Comparison of ENCODE assay signal across 21 cellular contexts in the genomic region with DNA sequence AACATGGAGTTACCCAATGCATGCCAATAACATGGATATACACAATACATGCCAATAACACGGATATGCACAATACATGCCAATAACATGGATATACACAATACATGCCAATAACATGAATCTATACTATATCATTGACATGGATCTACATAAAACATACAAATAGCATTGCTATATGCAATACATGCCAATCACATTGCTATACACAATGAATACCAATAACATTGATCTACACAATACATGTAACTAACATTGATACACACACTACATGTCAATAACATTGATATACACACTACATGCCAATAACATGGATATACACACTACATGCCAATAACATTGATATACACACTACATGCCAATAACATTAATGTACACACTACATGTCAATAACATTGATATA. TPM values are rescaled to one million over a fixed set of nuclear protein-coding genes. Genes with fewer than 3 reads are reported as not detected.
DNase-seq lines count a peak whose midpoint lies in the region; ATAC-seq and TF ChIP-seq lines count a peak whose summit lies in the region.
"Had no signal": no experiment of that assay in that cellular context is flagged by ENCODE, and none has a peak within 500 bp of the region (broad histone marks: within the 10 kb centered on the region; RNA-seq: fewer than 3 reads in every experiment).

No MANE protein-coding gene starts in this region.

- H3K9me3 Mint-ChIP-seq in activated CD4-positive, alpha-beta T cell treated with anti-CD3 and anti-CD28 coated beads, Interleukin-2, amount 10 ng/mL, durations not matched to agents 7 days and 5 days: no peaks in the 10 kb centered on the region
- no peaks in the 10 kb centered on the region for H3K9me3 Mint-ChIP-seq in CD8-positive, alpha-beta memory T cell
- H3K9me3 Mint-ChIP-seq in activated T-helper 17 cell treated with anti-CD3 and anti-CD28 coated beads, Interleukin-2, amount 50 U/mL, for 72 hours: no peaks in the 10 kb centered on the region
- H3K9me3 Mint-ChIP-seq in naive thymus-derived CD8-positive, alpha-beta T cell: no peaks in the 10 kb centered on the region
- H3K9me3 Mint-ChIP-seq: activated naive CD4-positive, alpha-beta T cell treated with anti-CD3 and anti-CD28 coated beads, Interleukin-2, amount 50 U/mL, for 72 hours; H9 had no signal

- no peak overlapping the region for H3K4me3 Mint-ChIP-seq in activated CD4-positive, alpha-beta T cell treated with anti-CD3 and anti-CD28 coated beads, Interleukin-2, amount 10 ng/mL, durations not matched to agents 7 days and 5 days
- H3K4me3 Mint-ChIP-seq in CD8-positive, alpha-beta memory T cell: peak overlapping the region in 5 of 7 donors; percentile 59 to 70 (median 64)
- peak overlapping the region; percentile 69 for H3K4me3 Mint-ChIP-seq in activated T-helper 17 cell treated with anti-CD3 and anti-CD28 coated beads, Interleukin-2, amount 50 U/mL, for 72 hours
- H3K4me3 Mint-ChIP-seq in naive thymus-derived CD8-positive, alpha-beta T cell: peak overlapping the region in 8 of 10 donors; percentile 24 to 67 (median 61)

- 4 to 20% methylated on average over 1 of the region's 1 CpG for WGBS in aorta, 2 donors

- no peak for ATAC-seq in activated T-helper 17 cell treated with anti-CD3 and anti-CD28 coated beads, Interleukin-2, amount 50 U/mL, for 72 hours (replicated peaks)
- no peak for ATAC-seq in naive thymus-derived CD8-positive, alpha-beta T cell
- no peak for ATAC-seq in aorta (ENCODE audit: low FRiP score)
- no peak for ATAC-seq in GM19328 (IDR thresholded peaks at IDR 0.05; ENCODE audit: unreplicated experiment)

- no peaks in the 10 kb centered on the region for H3K27me3 ChIP-seq in CD8-positive, alpha-beta memory T cell (ENCODE audit: insufficient read depth, low read length, poor library complexity, severe bottlenecking)
- no peaks in the 10 kb centered on the region for H3K27me3 ChIP-seq in aorta (ENCODE audit: control insufficient read depth in 1 of 2, insufficient read depth in 2 of 2, low read length in 1 of 2)
- H3K27me3 ChIP-seq: BE2C, foreskin keratinocyte had no signal

- no peaks in the 10 kb centered on the region for H3K9me3 ChIP-seq in CD8-positive, alpha-beta memory T cell (ENCODE audit: low read length)
- H3K9me3 ChIP-seq in aorta (ENCODE audit: control insufficient read depth, low read length): no peaks in the 10 kb centered on the region
- H3K9me3 ChIP-seq: BE2C, mucosa of descending colon had no signal

- H3K27ac Mint-ChIP-seq in activated CD4-positive, alpha-beta T cell treated with anti-CD3 and anti-CD28 coated beads, Interleukin-2, amount 10 ng/mL, durations not matched to agents 7 days and 5 days: peak overlapping the region; percentile 46
- H3K27ac Mint-ChIP-seq in CD8-positive, alpha-beta memory T cell: peak overlapping the region in 1 of 8 donors; percentile 63
- H3K27ac Mint-ChIP-seq in activated T-helper 17 cell treated with anti-CD3 and anti-CD28 coated beads, Interleukin-2, amount 50 U/mL, for 72 hours: no peak overlapping the region
- H3K27ac Mint-ChIP-seq in naive thymus-derived CD8-positive, alpha-beta T cell: peak overlapping the region in 2 of 10 donors; percentile 68 to 85

- no peaks in the 10 kb centered on the region for H3K36me3 Mint-ChIP-seq in activated CD4-positive, alpha-beta T cell treated with anti-CD3 and anti-CD28 coated beads, Interleukin-2, amount 10 ng/mL, durations not matched to agents 7 days and 5 days (ENCODE audit: low read depth)
- H3K36me3 Mint-ChIP-seq in CD8-positive, alpha-beta memory T cell: peaks cover 0 to 2% (median 0%) of the 10 kb centered on the region in 3 donors
- H3K36me3 Mint-ChIP-seq in activated T-helper 17 cell treated with anti-CD3 and anti-CD28 coated beads, Interleukin-2, amount 50 U/mL, for 72 hours (ENCODE audit: low read depth): no peaks in the 10 kb centered on the region
- peaks cover 0 to under 1% (median 0%) of the 10 kb centered on the region in 3 donors for H3K36me3 Mint-ChIP-seq in naive thymus-derived CD8-positive, alpha-beta T cell
- H3K36me3 Mint-ChIP-seq: activated naive CD4-positive, alpha-beta T cell treated with anti-CD3 and anti-CD28 coated beads, Interleukin-2, amount 50 U/mL, for 72 hours had no signal

- peaks cover 9% of the 10 kb centered on the region for H3K4me1 ChIP-seq in CD8-positive, alpha-beta memory T cell (ENCODE audit: insufficient read depth, low read length)
- no peaks in the 10 kb centered on the region for H3K4me1 ChIP-seq in aorta (ENCODE audit: control insufficient read depth in 1 of 2, insufficient read depth in 2 of 2, low read length in 2 of 2)
- H3K4me1 ChIP-seq: BE2C, foreskin keratinocyte had no signal

- peaks cover 22% of the 10 kb centered on the region for H3K4me1 Mint-ChIP-seq in activated CD4-positive, alpha-beta T cell treated with anti-CD3 and anti-CD28 coated beads, Interleukin-2, amount 10 ng/mL, durations not matched to agents 7 days and 5 days
- H3K4me1 Mint-ChIP-seq in CD8-positive, alpha-beta memory T cell: peaks cover 12 to 44% (median 19%) of the 10 kb centered on the region in 3 donors
- H3K4me1 Mint-ChIP-seq in activated T-helper 17 cell treated with anti-CD3 and anti-CD28 coated beads, Interleukin-2, amount 50 U/mL, for 72 hours: peaks cover 4% of the 10 kb centered on the region
- peaks cover 14 to 29% (median 27%) of the 10 kb centered on the region in 4 donors for H3K4me1 Mint-ChIP-seq in naive thymus-derived CD8-positive, alpha-beta T cell

- CTCF ChIA-PET in activated CD4-positive, alpha-beta T cell treated with anti-CD3 and anti-CD28 coated beads, Interleukin-2, amount 10 ng/mL, durations not matched to agents 7 days and 5 days (lab: Charles Lee): interaction anchor here (0.6 to 1.6 kb wide), 2 partner anchors 33 to 115 kb away, joined by 3 to 6 read pairs; no protein-coding TSS in a partner anchor
- CTCF ChIA-PET in CD8-positive, alpha-beta memory T cell (lab: Charles Lee): interaction anchor here (1.6 to 2.9 kb wide), 2 partner anchors 28 to 39 kb away, joined by 7 to 12 read pairs; no protein-coding TSS in a partner anchor

- no peak overlapping the region for H3K4me3 ChIP-seq in CD8-positive, alpha-beta memory T cell (ENCODE audit: low read length)
- no peak overlapping the region for H3K4me3 ChIP-seq in aorta (ENCODE audit: low read length in 2 of 2)
- H3K4me3 ChIP-seq in coronary artery: no peak overlapping the region
- H3K4me3 ChIP-seq: mucosa of descending colon had no signal

- POLR2A ChIA-PET in activated CD4-positive, alpha-beta T cell treated with anti-CD3 and anti-CD28 coated beads, Interleukin-2, amount 10 ng/mL, durations not matched to agents 7 days and 5 days (lab: Charles Lee): no interaction called here
- POLR2A ChIA-PET in CD8-positive, alpha-beta memory T cell (lab: Charles Lee): interaction anchor here (1.6 kb wide), 1 partner anchor 13 kb away, joined by 3 read pairs; no protein-coding TSS in a partner anchor
- POLR2A ChIA-PET in naive thymus-derived CD8-positive, alpha-beta T cell (lab: Charles Lee): interaction anchor here (1.6 to 6.6 kb wide), 3 partner anchors 14 to 36 kb away, joined by 4 to 98 read pairs (median 5); no protein-coding TSS in a partner anchor

- H3K27me3 Mint-ChIP-seq in activated CD4-positive, alpha-beta T cell treated with anti-CD3 and anti-CD28 coated beads, Interleukin-2, amount 10 ng/mL, durations not matched to agents 7 days and 5 days: peaks cover 2% of the 10 kb centered on the region
- H3K27me3 Mint-ChIP-seq in CD8-positive, alpha-beta memory T cell: peaks cover 1 to 3% of the 10 kb centered on the region in 2 donors
- no peaks in the 10 kb centered on the region for H3K27me3 Mint-ChIP-seq in activated T-helper 17 cell treated with anti-CD3 and anti-CD28 coated beads, Interleukin-2, amount 50 U/mL, for 72 hours
- H3K27me3 Mint-ChIP-seq in naive thymus-derived CD8-positive, alpha-beta T cell: peaks cover 0 to 7% (median 0%) of the 10 kb centered on the region in 5 donors

- no peak for DNase-seq in activated CD4-positive, alpha-beta T cell treated with anti-CD3 and anti-CD28 coated beads, Interleukin-2, amount 10 ng/mL, durations not matched to agents 7 days and 5 days
- no peak for DNase-seq in activated CD4-positive, alpha-beta T cell treated with anti-CD3 and anti-CD28 coated beads, Interleukin-2, amount 50 U/mL, for 1 hour
- no peak for DNase-seq in CD8-positive, alpha-beta memory T cell
- DNase-seq in naive thymus-derived CD8-positive, alpha-beta T cell: no peak
- no peak for DNase-seq in aorta
- DNase-seq in coronary artery (ENCODE audit: low spot score): no peak
- DNase-seq: activated T-cell treated with anti-CD3 and anti-CD28 coated beads, Interleukin-2, amount 50 U/mL, for 48 hours; effector CD8-positive, alpha-beta T cell; NK-92 treated with Interleukin-12 subunit alpha and Interleukin-12 subunit beta, amount 100 ng/mL, for 24 hours; SIG-M5; small intestine; stimulated activated CD4-positive, alpha-beta T cell treated with anti-CD3 and anti-CD28 coated beads, Interleukin-4, amount 100 ng/mL, for 24 hours; stimulated activated naive CD8-positive, alpha-beta T cell treated with anti-CD3 and anti-CD28 coated beads, Interleukin-15, Interleukin-2, amounts not matched to agents 100 U/mL and 50 U/mL, for 24 hours; T-helper 1 cell had no signal

- intact Hi-C loops in aorta (cut with DNase I): loop anchor here in 1 of 2 donors (2.0 kb wide), 1 partner anchor 36 kb away; no protein-coding TSS in a partner anchor

- TF ChIP-seq CTCF in coronary artery (IDR thresholded peaks at IDR 0.05): no peak

- no peak overlapping the region for H3K27ac ChIP-seq in CD8-positive, alpha-beta memory T cell (ENCODE audit: low read depth, low read length)
- H3K27ac ChIP-seq in aorta (ENCODE audit: low read depth in 1 of 2, low read length in 2 of 2): no peak overlapping the region
- H3K27ac ChIP-seq in coronary artery: no peak overlapping the region
- H3K27ac ChIP-seq: foreskin keratinocyte had no signal

- no peaks in the 10 kb centered on the region for H3K36me3 ChIP-seq in CD8-positive, alpha-beta memory T cell (ENCODE audit: insufficient read depth, low read length)
- H3K36me3 ChIP-seq in aorta (ENCODE audit: control insufficient read depth in 1 of 2, insufficient read depth in 2 of 2, low read length in 1 of 2): no peaks in the 10 kb centered on the region
- H3K36me3 ChIP-seq: BE2C had no signal

RNA-seq across cellular contexts. Expression of gene PIP5K1C, which starts 0.9 kb away (rescaled TPM):
- 10 to 100 TPM; 18.7 to 19.5 TPM for total RNA-seq in activated CD4-positive, alpha-beta T cell treated with anti-CD3 and anti-CD28 coated beads, Interleukin-2, amount 10 ng/mL, durations not matched to agents 7 days and 5 days
- 10 to 100 TPM; 26.9 to 27.6 TPM for total RNA-seq in CD8-positive, alpha-beta memory T cell
- 16.0 TPM for polyA plus RNA-seq in CD8-positive, alpha-beta memory T cell
- total RNA-seq in activated T-helper 17 cell treated with anti-CD3 and anti-CD28 coated beads, Interleukin-2, amount 50 U/mL, for 72 hours: 10 to 100 TPM; 16.1 to 26.2 TPM
- total RNA-seq in naive thymus-derived CD8-positive, alpha-beta T cell: 10 to 100 TPM; 30.6 to 32.0 TPM
- polyA plus RNA-seq in naive thymus-derived CD8-positive, alpha-beta T cell: 10 to 100 TPM in 1 of 3 donors, 1 to 10 TPM in 2; 3.9 to 10.1 (median 7.4) TPM
- 10 to 100 TPM; 78.7 to 83.3 TPM for total RNA-seq in aorta
- 10 to 100 TPM; 25.2 to 26.8 TPM for polyA plus RNA-seq in aorta

RNA-seq across cellular contexts. Expression of gene TJP3, which starts 7.0 kb away (rescaled TPM):
- 1 to 10 TPM; 2.7 to 3.5 TPM for total RNA-seq in activated CD4-positive, alpha-beta T cell treated with anti-CD3 and anti-CD28 coated beads, Interleukin-2, amount 10 ng/mL, durations not matched to agents 7 days and 5 days
- total RNA-seq in CD8-positive, alpha-beta memory T cell: 1 to 10 TPM; 1.5 to 1.7 TPM
- polyA plus RNA-seq in CD8-positive, alpha-beta memory T cell: 16.2 TPM
- 1 to 10 TPM; 1.5 to 8.6 TPM for total RNA-seq in activated T-helper 17 cell treated with anti-CD3 and anti-CD28 coated beads, Interleukin-2, amount 50 U/mL, for 72 hours
- 10 to 100 TPM; 13.0 TPM for total RNA-seq in naive thymus-derived CD8-positive, alpha-beta T cell
- 10 to 100 TPM in 1 of 3 donors, 1 to 10 TPM in 2; 5.2 to 11.1 (median 8.9) TPM for polyA plus RNA-seq in naive thymus-derived CD8-positive, alpha-beta T cell
- total RNA-seq in aorta: under 1 TPM; 0.26 to 0.60 TPM
- polyA plus RNA-seq in aorta: 10 to 100 TPM in 1 of 2 donors, under 1 TPM in 1; 0.84 to 29.2 TPM
- total RNA-seq: foreskin keratinocyte had no signal
- polyA plus RNA-seq: foreskin keratinocyte had no signal
